ENCODE assay signal across 14 cellular contexts in genomic region chr5:90612930-90613329, GRCh38. TPM values are rescaled to one million over a fixed set of nuclear protein-coding genes. Genes with fewer than 3 reads are reported as not detected.
DNase-seq lines count a peak whose midpoint lies in the region; ATAC-seq, FAIRE-seq and TF ChIP-seq lines count a peak whose summit lies in the region.
"Had no signal": no experiment of that assay in that cellular context is flagged by ENCODE, and none has a peak within 500 bp of the region (broad histone marks: within the 10 kb centered on the region; RNA-seq: fewer than 3 reads in every experiment).

No MANE protein-coding gene starts in this region.

- TF ChIP-seq EP300 in transverse colon (IDR thresholded peaks at IDR 0.05; ENCODE audit: low read depth), result no peak

- H3K36me3 ChIP-seq in lower lobe of right lung (no peaks in the 10 kb centered on the region), breast epithelium (no peaks in the 10 kb centered on the region), transverse colon (no peaks in the 10 kb centered on the region)
- H3K36me3 ChIP-seq in effector memory CD4-positive, alpha-beta T cell (ENCODE audit: control insufficient read depth, insufficient read depth, low read length), result no peaks in the 10 kb centered on the region
- H3K36me3 ChIP-seq: esophagus squamous epithelium, HAP-1 had no signal

- H3K27ac ChIP-seq in lower lobe of right lung (no peak overlapping the region), breast epithelium (no peak overlapping the region), transverse colon (no peak overlapping the region)
- no peak overlapping the region for H3K27ac ChIP-seq in effector memory CD4-positive, alpha-beta T cell (ENCODE audit: insufficient read depth, low read length, poor library complexity, severe bottlenecking)
- H3K27ac ChIP-seq: esophagus squamous epithelium had no signal

- H3K27me3 ChIP-seq in lower lobe of right lung (ENCODE audit: low read depth), result no peaks in the 10 kb centered on the region
- H3K27me3 ChIP-seq in breast epithelium, result no peaks in the 10 kb centered on the region
- no peaks in the 10 kb centered on the region for H3K27me3 ChIP-seq in transverse colon
- no peaks in the 10 kb centered on the region for H3K27me3 ChIP-seq in effector memory CD4-positive, alpha-beta T cell (replicated peaks; ENCODE audit: control insufficient read depth, insufficient read depth, low read length, poor library complexity, severe bottlenecking)
- H3K27me3 ChIP-seq: esophagus squamous epithelium had no signal

- H3K9me3 ChIP-seq in lower lobe of right lung (no peaks in the 10 kb centered on the region), breast epithelium (no peaks in the 10 kb centered on the region), transverse colon (no peaks in the 10 kb centered on the region)
- no peaks in the 10 kb centered on the region for H3K9me3 ChIP-seq in effector memory CD4-positive, alpha-beta T cell (ENCODE audit: control insufficient read depth, low read length)
- H3K9me3 ChIP-seq: esophagus squamous epithelium, HAP-1 had no signal

- TF ChIP-seq POLR2A in breast epithelium (IDR thresholded peaks at IDR 0.05), result no peak
- TF ChIP-seq POLR2A in transverse colon (IDR thresholded peaks at IDR 0.05), result no peak

- no peak for TF ChIP-seq CTCF in lower lobe of right lung (IDR thresholded peaks at IDR 0.05)
- TF ChIP-seq CTCF in breast epithelium (IDR thresholded peaks at IDR 0.05), result no peak
- no peak for TF ChIP-seq CTCF in transverse colon (IDR thresholded peaks at IDR 0.05)

- intact Hi-C loops in lower lobe of right lung (cut with DNase I) (no loop called here), breast epithelium (cut with DNase I; ENCODE audit: low total_unique reads) (no loop called here), transverse colon (cut with DNase I; ENCODE audit: low total_unique reads) (no loop called here)

- in situ Hi-C loops in transverse colon (cut with MboI; ENCODE audit: low pct_ligation_motif_present in 1 of 4, low pct_unique_long_range_greater_than_20kb in 1 of 4, low sequenced_read_pairs in 3 of 4), result no loop called here

- no peak for FAIRE-seq in HTR-8/SVneo (lab: Jason Lieb, UNC)

- H3K4me1 ChIP-seq in lower lobe of right lung, result no peaks in the 10 kb centered on the region
- H3K4me1 ChIP-seq in breast epithelium, result no peaks in the 10 kb centered on the region
- H3K4me1 ChIP-seq in transverse colon, result no peaks in the 10 kb centered on the region
- H3K4me1 ChIP-seq in effector memory CD4-positive, alpha-beta T cell (ENCODE audit: control insufficient read depth, insufficient read depth, low read length, poor library complexity, severe bottlenecking), result no peaks in the 10 kb centered on the region
- H3K4me1 ChIP-seq: esophagus squamous epithelium had no signal

- WGBS in transverse colon (ENCODE audit: low coverage in 1 of 2), 2 donors, result 50 to 57% methylated on average over 1 of the region's 1 CpG

- DNase-seq in lower lobe of right lung (no peak), breast epithelium (ENCODE audit: low spot score in 2 of 2) (no peak), HTR-8/SVneo (ENCODE audit: insufficient read length, low spot score) (no peak), transverse colon (no peak)
- no peak for DNase-seq in effector memory CD4-positive, alpha-beta T cell
- DNase-seq: activated CD4-positive, alpha-beta T cell treated with anti-CD3 and anti-CD28 coated beads, Interleukin-2, amount 10 ng/mL, durations not matched to agents 24 days and 14 days; esophagus squamous epithelium; left cardiac atrium; NCI-H1930; SHP77 had no signal

- no peak overlapping the region for H3K4me3 ChIP-seq in lower lobe of right lung
- no peak overlapping the region for H3K4me3 ChIP-seq in breast epithelium
- no peak overlapping the region for H3K4me3 ChIP-seq in transverse colon
- no peak overlapping the region for H3K4me3 ChIP-seq in effector memory CD4-positive, alpha-beta T cell (ENCODE audit: insufficient read depth, low read depth, low read length, poor library complexity, severe bottlenecking)
- H3K4me3 ChIP-seq: esophagus squamous epithelium, HAP-1 had no signal

- peak; percentile 86 for ATAC-seq in GM19023 (IDR thresholded peaks at IDR 0.05; ENCODE audit: unreplicated experiment)
- ATAC-seq in GM21825 (IDR thresholded peaks at IDR 0.05; ENCODE audit: unreplicated experiment), result peak; percentile 94
- ATAC-seq in HG03342 (IDR thresholded peaks at IDR 0.05; ENCODE audit: unreplicated experiment), result peak; percentile 97
- ATAC-seq in lower lobe of right lung, result peak; percentile 46 to 68
- ATAC-seq: left cardiac atrium had no signal

RNA-seq across cellular contexts. Expression of gene ADGRV1, which starts 54.3 kb away (rescaled TPM):
- 49.7 TPM for total RNA-seq in lower lobe of right lung
- total RNA-seq in breast epithelium, result 10 to 100 TPM in 2 of 3 donors, under 1 TPM in 1; 0.32 to 85.2 (median 55.3) TPM
- total RNA-seq in transverse colon, result 10 to 100 TPM in 2 of 4 donors, 1 to 10 TPM in 2; 6.0 to 37.0 (median 10.6) TPM
